In the genomic region with DNA sequence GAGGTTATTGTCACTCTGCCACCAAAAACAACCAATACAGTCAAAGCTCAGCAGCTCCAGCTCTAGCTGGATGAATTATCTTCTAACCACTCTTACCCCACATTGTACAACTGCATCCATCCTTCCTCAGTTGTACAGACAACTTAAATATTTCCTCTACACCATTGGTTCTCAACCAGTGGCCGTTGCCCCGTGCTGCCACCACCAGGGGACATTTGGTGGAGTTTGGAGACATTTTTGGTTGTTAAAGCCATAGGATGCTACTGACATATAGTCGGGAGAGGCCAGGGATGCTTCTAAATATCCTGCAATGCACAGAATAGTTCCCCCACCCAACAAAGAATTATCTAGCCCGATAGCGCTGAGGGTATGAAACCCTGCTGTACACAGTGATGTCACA, we compare ENCODE assay signal across 19 cellular contexts. TPM values are rescaled to one million over a fixed set of nuclear protein-coding genes. Genes with fewer than 3 reads are reported as not detected.
DNase-seq lines count a peak whose midpoint lies in the region; ATAC-seq and TF ChIP-seq lines count a peak whose summit lies in the region.
"Had no signal": no experiment of that assay in that cellular context is flagged by ENCODE, and none has a peak within 500 bp of the region (broad histone marks: within the 10 kb centered on the region; RNA-seq: fewer than 3 reads in every experiment).

No MANE protein-coding gene starts in this region.

- H4K91ac ChIP-seq in mesenchymal stem cell (ENCODE audit: low read length): no peak overlapping the region

- ATAC-seq in GM23338 (no peak), Panc1 (no peak), GM21390 (IDR thresholded peaks at IDR 0.05; ENCODE audit: unreplicated experiment) (no peak), HG03460 (IDR thresholded peaks at IDR 0.05; ENCODE audit: unreplicated experiment) (no peak)

- no peak overlapping the region for H4K8ac ChIP-seq in mesenchymal stem cell (ENCODE audit: low read length)

- H3K79me1 ChIP-seq in mesenchymal stem cell (replicated peaks; ENCODE audit: low read length, poor library complexity, severe bottlenecking): no peaks in the 10 kb centered on the region

- CTCF ChIA-PET in Panc1 (lab: Charles Lee): interaction anchor here (0.7 kb wide), 1 partner anchor 252 kb away, joined by 3 read pairs; no protein-coding TSS in a partner anchor

- intact Hi-C loops in Panc1 (cut with micrococcal nuclease; ENCODE audit: unreplicated experiment): no loop called here

- H3K4me1 ChIP-seq in GM23338 (ENCODE audit: insufficient read depth) (peaks cover 8% of the 10 kb centered on the region), Panc1 (ENCODE audit: control insufficient read depth, insufficient read depth, low read length) (peaks cover 3% of the 10 kb centered on the region; the same call in 1 of the 2 replicates), mesenchymal stem cell (ENCODE audit: control insufficient read depth, insufficient read depth, low read depth, low read length) (peaks cover 12% of the 10 kb centered on the region)
- H3K4me1 ChIP-seq: SJSA1 had no signal

- H2BK12ac ChIP-seq in mesenchymal stem cell (ENCODE audit: low read length in 2 of 2): no peak overlapping the region

- 100% methylated on average over 3 of the region's 5 CpGs for WGBS in mesenchymal stem cell

- no peaks in the 10 kb centered on the region for H3K36me3 ChIP-seq in GM23338 (ENCODE audit: insufficient read depth)
- no peaks in the 10 kb centered on the region for H3K36me3 ChIP-seq in Panc1 (ENCODE audit: control insufficient read depth, insufficient read depth, low read length)
- no peaks in the 10 kb centered on the region for H3K36me3 ChIP-seq in mesenchymal stem cell (ENCODE audit: control insufficient read depth in 1 of 2, insufficient read depth in 2 of 2, low read depth in 1 of 2, low read length in 2 of 2)
- H3K36me3 ChIP-seq: MG63, SJSA1 had no signal

- H3K79me2 ChIP-seq in GM23338 (replicated peaks; ENCODE audit: insufficient read depth): no peaks in the 10 kb centered on the region

- TF ChIP-seq CTCF in C4-2B (conservative IDR thresholded peaks at IDR 0.05): peak; percentile 14; the same call in 1 of the 2 replicates
- peak; percentile 31 to 40 for TF ChIP-seq CTCF in GM23338 (conservative IDR thresholded peaks at IDR 0.05; ENCODE audit: low read depth in 2 of 2)
- TF ChIP-seq CTCF in Panc1 (IDR thresholded peaks at IDR 0.05): peak; percentile 19; the same call in 1 of the 2 replicates

- H3K23ac ChIP-seq in mesenchymal stem cell (ENCODE audit: low read length in 2 of 2): no peak overlapping the region

- H3K4me2 ChIP-seq in GM23338 (no peak overlapping the region), mesenchymal stem cell (ENCODE audit: low read length, poor library complexity, severe bottlenecking) (no peak overlapping the region)
- H3K4me2 ChIP-seq: KMS-11 had no signal

- H3K27me3 Mint-ChIP-seq in GM23338 (ENCODE audit: insufficient read depth, low read depth, poor library complexity): peaks cover 2% of the 10 kb centered on the region

- no peak overlapping the region for H3K4me3 Mint-ChIP-seq in GM23338

- H2AK5ac ChIP-seq in mesenchymal stem cell (ENCODE audit: low read length, severe bottlenecking): peak overlapping the region; percentile 76

- H3K14ac ChIP-seq in mesenchymal stem cell (ENCODE audit: low read length in 2 of 2): no peak overlapping the region

- no peak overlapping the region for H3K4me3 ChIP-seq in GM23338
- H3K4me3 ChIP-seq in Panc1 (ENCODE audit: low read depth in 2 of 2, low read length in 2 of 2): no peak overlapping the region
- H3K4me3 ChIP-seq in mesenchymal stem cell (ENCODE audit: insufficient read depth in 1 of 2, low read depth in 1 of 2, low read length in 2 of 2): no peak overlapping the region
- H3K4me3 ChIP-seq: MG63, SJSA1 had no signal

- no peak overlapping the region for H3K27ac ChIP-seq in C4-2B
- no peak overlapping the region for H3K27ac ChIP-seq in GM23338 (ENCODE audit: low read depth)
- no peak overlapping the region for H3K27ac ChIP-seq in Panc1 (ENCODE audit: low read length)
- H3K27ac ChIP-seq in mesenchymal stem cell (ENCODE audit: low read length, poor library complexity, severe bottlenecking): no peak overlapping the region
- H3K27ac ChIP-seq: KMS-11, SJSA1 had no signal

- no peak overlapping the region for H2AFZ ChIP-seq in GM23338
- no peak overlapping the region for H2AFZ ChIP-seq in mesenchymal stem cell (ENCODE audit: low read depth, low read length)

- no peaks in the 10 kb centered on the region for H3F3A ChIP-seq in GM23338 (replicated peaks; ENCODE audit: low read depth)

- H3K9me2 ChIP-seq in GM23338 (ENCODE audit: insufficient read depth): no peaks in the 10 kb centered on the region

- H3K4me1 Mint-ChIP-seq in GM23338: peaks cover 13% of the 10 kb centered on the region

- no peaks in the 10 kb centered on the region for H4K20me1 ChIP-seq in GM23338 (replicated peaks; ENCODE audit: insufficient read depth)

- no peaks in the 10 kb centered on the region for H3K9me3 Mint-ChIP-seq in GM23338

- no peak overlapping the region for H2BK120ac ChIP-seq in mesenchymal stem cell (ENCODE audit: low read depth, low read length)

- H3K27ac Mint-ChIP-seq in GM23338: no peak overlapping the region

- no peak overlapping the region for H3K9ac ChIP-seq in mesenchymal stem cell (ENCODE audit: low read length)
- H3K9ac ChIP-seq: KMS-11 had no signal

- no TSS peak for BruUV-seq in Panc1 (replicated peaks; lab: Mats Ljungman, UMichigan)

- no peak for DNase-seq in GM23338 (ENCODE audit: low spot score)
- DNase-seq in Panc1 (ENCODE audit: low read depth, low spot score): no peak
- no peak for DNase-seq in mesenchymal stem cell
- DNase-seq in AML-193 (lab: John Stamatoyannopoulos, UW): no peak
- DNase-seq in SK-N-DZ (ENCODE audit: low spot score): no peak
- DNase-seq: Caco-2, GF-D8, GOT3, MG63, NCI-H1048, NCI-H1436, NCI-H1930, NCI-H226, SW 1271 had no signal

- no peaks in the 10 kb centered on the region for H3K9me3 ChIP-seq in Panc1 (ENCODE audit: control insufficient read depth, insufficient read depth, low read depth, low read length)
- H3K9me3 ChIP-seq in mesenchymal stem cell (ENCODE audit: control insufficient read depth, low read length): no peaks in the 10 kb centered on the region
- H3K9me3 ChIP-seq: Caco-2, MG63, SJSA1 had no signal

- H3K27me3 ChIP-seq in GM23338 (ENCODE audit: insufficient read depth) (no peaks in the 10 kb centered on the region), Panc1 (ENCODE audit: control insufficient read depth, insufficient read depth, low read length) (no peaks in the 10 kb centered on the region), mesenchymal stem cell (ENCODE audit: control insufficient read depth in 1 of 2, insufficient read depth in 1 of 2, low read length in 2 of 2) (no peaks in the 10 kb centered on the region)
- H3K27me3 ChIP-seq: MG63, SJSA1 had no signal

- no peak overlapping the region for H2BK15ac ChIP-seq in mesenchymal stem cell (ENCODE audit: low read depth, poor library complexity, severe bottlenecking)

- no peak overlapping the region for H3K4ac ChIP-seq in mesenchymal stem cell (ENCODE audit: low read depth in 1 of 2, low read length in 2 of 2)

- no peak overlapping the region for H2BK5ac ChIP-seq in mesenchymal stem cell (ENCODE audit: low read depth, low read length, poor library complexity, severe bottlenecking)

- no peak overlapping the region for H3K18ac ChIP-seq in mesenchymal stem cell (ENCODE audit: low read depth in 1 of 2, low read length in 2 of 2)

- POLR2A ChIA-PET in Panc1 (lab: Charles Lee): interaction anchor here (0.8 kb wide), 1 partner anchor 311 kb away, joined by 3 read pairs; no protein-coding TSS in a partner anchor

- in situ Hi-C loops in Panc1 (cut with HindIII; ENCODE audit: low pct_unique_long_range_greater_than_20kb, low sequenced_read_pairs): no loop called here

- H3K36me3 Mint-ChIP-seq in GM23338 (ENCODE audit: low read depth): no peaks in the 10 kb centered on the region

TF ChIP-seq in GM23338, 12 proteins besides CTCF, POLR2A, EP300 and RAD21 (continues in another document):
- TF ChIP-seq EZH2phosphoT487 (IDR thresholded peaks at IDR 0.05; ENCODE audit: unreplicated experiment): no peak
- TF ChIP-seq, protein P1, sequence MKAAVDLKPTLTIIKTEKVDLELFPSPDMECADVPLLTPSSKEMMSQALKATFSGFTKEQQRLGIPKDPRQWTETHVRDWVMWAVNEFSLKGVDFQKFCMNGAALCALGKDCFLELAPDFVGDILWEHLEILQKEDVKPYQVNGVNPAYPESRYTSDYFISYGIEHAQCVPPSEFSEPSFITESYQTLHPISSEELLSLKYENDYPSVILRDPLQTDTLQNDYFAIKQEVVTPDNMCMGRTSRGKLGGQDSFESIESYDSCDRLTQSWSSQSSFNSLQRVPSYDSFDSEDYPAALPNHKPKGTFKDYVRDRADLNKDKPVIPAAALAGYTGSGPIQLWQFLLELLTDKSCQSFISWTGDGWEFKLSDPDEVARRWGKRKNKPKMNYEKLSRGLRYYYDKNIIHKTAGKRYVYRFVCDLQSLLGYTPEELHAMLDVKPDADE (IDR thresholded peaks at IDR 0.05): no peak
- TF ChIP-seq JUNB (IDR thresholded peaks at IDR 0.05; ENCODE audit: unreplicated experiment): no peak

RNA-seq across cellular contexts. Expression of a gene that starts 59.3 kb away (rescaled TPM):
- 1.4 and 5.2 TPM in 2 replicates for total RNA-seq in GM23338 (2014; rRNA removed; shearing (Covaris generic))
- polyA plus RNA-seq in GM23338 (2016; fragmentation: Nextera tagmentation; extraction: Ambion mirVana): 15.0 and 15.1 TPM in 2 replicates
- total RNA-seq in Panc1 (2021; ENCODE audit: unreplicated experiment): 4.3 TPM
- polyA plus RNA-seq in Panc1 (2012; ENCODE audit: insufficient read length): 2.5 TPM
- 5.1 TPM for polyA plus RNA-seq in mesenchymal stem cell (2013, experiment 1 of 2)
- 5.0 TPM for polyA plus RNA-seq in mesenchymal stem cell (2013, experiment 2 of 2)
- polyA plus RNA-seq in SK-N-DZ (2014; cell fraction: cytosol; rRNA removed): 7.1 and 7.9 TPM in 2 replicates
- polyA plus RNA-seq in SK-N-DZ (2014; cell fraction: nucleus; rRNA removed): 3.5 and 3.6 TPM in 2 replicates
